12 cellular contexts compared by ENCODE assay signal in genomic region chr2:106195456-106195855, GRCh38. TPM values are rescaled to one million over a fixed set of nuclear protein-coding genes. Genes with fewer than 3 reads are reported as not detected.
DNase-seq lines count a peak whose midpoint lies in the region; ATAC-seq and TF ChIP-seq lines count a peak whose summit lies in the region.
"Had no signal": no experiment of that assay in that cellular context is flagged by ENCODE, and none has a peak within 500 bp of the region (broad histone marks: within the 10 kb centered on the region; RNA-seq: fewer than 3 reads in every experiment).

No MANE protein-coding gene starts in this region.

- H3K4me1 Mint-ChIP-seq in CD8-positive, alpha-beta T cell (ENCODE audit: low read depth) = peaks cover 34% of the 10 kb centered on the region
- H3K4me1 Mint-ChIP-seq in activated B cell treated with CpG ODN at 0.5 μM for 24 hours = peaks cover 31% of the 10 kb centered on the region

- peak overlapping the region; percentile 97 for H3K4me3 Mint-ChIP-seq in CD8-positive, alpha-beta T cell
- peak overlapping the region; percentile 95 for H3K4me3 Mint-ChIP-seq in activated B cell treated with CpG ODN at 0.5 μM for 24 hours

- H3K14ac ChIP-seq in mesenchymal stem cell (ENCODE audit: low read length in 2 of 2) = no peak overlapping the region

- H2AFZ ChIP-seq in ACC112 (ENCODE audit: low read length, unreplicated experiment) = no peak overlapping the region
- no peak overlapping the region for H2AFZ ChIP-seq in mesenchymal stem cell (ENCODE audit: low read depth, low read length)

- H2BK5ac ChIP-seq in mesenchymal stem cell (ENCODE audit: low read depth, low read length, poor library complexity, severe bottlenecking) = no peak overlapping the region

- no peak overlapping the region for H3K27ac Mint-ChIP-seq in CD8-positive, alpha-beta T cell
- no peak overlapping the region for H3K27ac Mint-ChIP-seq in activated B cell treated with CpG ODN at 0.5 μM for 24 hours

- no peak overlapping the region for H3K4ac ChIP-seq in mesenchymal stem cell (ENCODE audit: low read depth in 1 of 2, low read length in 2 of 2)

- H3K36me3 ChIP-seq in ACC112 (ENCODE audit: insufficient read depth, low read length) (no peaks in the 10 kb centered on the region), mesenchymal stem cell (ENCODE audit: control insufficient read depth in 1 of 2, insufficient read depth in 2 of 2, low read depth in 1 of 2, low read length in 2 of 2) (no peaks in the 10 kb centered on the region)
- no peaks in the 10 kb centered on the region for H3K36me3 ChIP-seq in CD8-positive, alpha-beta T cell (ENCODE audit: insufficient read depth, low read length)
- H3K36me3 ChIP-seq: cardiac muscle cell, heart left ventricle had no signal

- no peaks in the 10 kb centered on the region for H3K9me3 Mint-ChIP-seq in CD8-positive, alpha-beta T cell
- H3K9me3 Mint-ChIP-seq in activated B cell treated with CpG ODN at 0.5 μM for 24 hours = no peaks in the 10 kb centered on the region

- 89% methylated on average over 6 of the region's 6 CpGs for WGBS in mesenchymal stem cell

- ATAC-seq in CD8-positive, alpha-beta T cell = no peak
- ATAC-seq in activated B cell treated with CpG ODN at 0.5 μM for 24 hours (ENCODE audit: low read depth) = no peak
- no peak for ATAC-seq in HG02870 (IDR thresholded peaks at IDR 0.05; ENCODE audit: unreplicated experiment)
- ATAC-seq: heart left ventricle had no signal

- intact Hi-C loops in CD8-positive, alpha-beta T cell (cut with DNase I, micrococcal nuclease) = loop anchor here (2.0 to 10.0 kb wide), 3 partner anchors 101 to 1161 kb away; partner anchors contain the start of genes C2orf49 (in 2 of the 2) and MRPS9 (in 1 of the 2)
- intact Hi-C loops in activated B cell treated with CpG ODN at 0.5 μM for 24 hours (cut with micrococcal nuclease) = loop anchor here (2.0 to 10.0 kb wide), 3 partner anchors 77 to 449 kb away; no protein-coding TSS in a partner anchor

- H3K9me3 ChIP-seq in CD8-positive, alpha-beta T cell (ENCODE audit: low read length) = no peaks in the 10 kb centered on the region
- no peaks in the 10 kb centered on the region for H3K9me3 ChIP-seq in mesenchymal stem cell (ENCODE audit: control insufficient read depth, low read length)
- H3K9me3 ChIP-seq: heart left ventricle had no signal

- H3K27me3 Mint-ChIP-seq in CD8-positive, alpha-beta T cell (ENCODE audit: low read depth) = no peaks in the 10 kb centered on the region
- peaks cover 5% of the 10 kb centered on the region for H3K27me3 Mint-ChIP-seq in activated B cell treated with CpG ODN at 0.5 μM for 24 hours

- H3K9ac ChIP-seq in mesenchymal stem cell (ENCODE audit: low read length) = peak overlapping the region; percentile 91

- no peak overlapping the region for H2AK5ac ChIP-seq in mesenchymal stem cell (ENCODE audit: low read length, severe bottlenecking)

- peaks cover 7% of the 10 kb centered on the region; the same call in 1 of the 2 replicates for H3K27me3 ChIP-seq in ACC112 (ENCODE audit: insufficient read depth, low read length)
- H3K27me3 ChIP-seq in CD8-positive, alpha-beta T cell (ENCODE audit: insufficient read depth, low read length) = no peaks in the 10 kb centered on the region
- no peaks in the 10 kb centered on the region for H3K27me3 ChIP-seq in mesenchymal stem cell (ENCODE audit: control insufficient read depth in 1 of 2, insufficient read depth in 1 of 2, low read length in 2 of 2)
- H3K27me3 ChIP-seq: cardiac muscle cell, heart left ventricle had no signal

- H3K4me1 ChIP-seq in ACC112 (ENCODE audit: control insufficient read depth, insufficient read depth, low read length, unreplicated experiment) = peaks cover 6% of the 10 kb centered on the region
- peaks cover 28% of the 10 kb centered on the region for H3K4me1 ChIP-seq in CD8-positive, alpha-beta T cell (ENCODE audit: insufficient read depth, low read length)
- H3K4me1 ChIP-seq in mesenchymal stem cell (ENCODE audit: control insufficient read depth, insufficient read depth, low read depth, low read length) = peaks cover 10% of the 10 kb centered on the region

- H3K18ac ChIP-seq in mesenchymal stem cell (ENCODE audit: low read depth in 1 of 2, low read length in 2 of 2) = no peak overlapping the region

- H3K36me3 Mint-ChIP-seq in CD8-positive, alpha-beta T cell = peaks cover 14% of the 10 kb centered on the region
- H3K36me3 Mint-ChIP-seq in activated B cell treated with CpG ODN at 0.5 μM for 24 hours (ENCODE audit: low read depth) = peaks cover 3% of the 10 kb centered on the region

- H3K4me2 ChIP-seq in mesenchymal stem cell (ENCODE audit: low read length, poor library complexity, severe bottlenecking) = no peak overlapping the region

- H2BK15ac ChIP-seq in mesenchymal stem cell (ENCODE audit: low read depth, poor library complexity, severe bottlenecking) = no peak overlapping the region

- H3K27ac ChIP-seq in ACC112 (ENCODE audit: low read depth, low read length) (no peak overlapping the region), mesenchymal stem cell (ENCODE audit: low read length, poor library complexity, severe bottlenecking) (no peak overlapping the region), coronary artery (no peak overlapping the region)
- no peak overlapping the region for H3K27ac ChIP-seq in CD8-positive, alpha-beta T cell (ENCODE audit: low read depth, low read length)
- H3K27ac ChIP-seq: cardiac muscle cell had no signal

- peaks cover 11% of the 10 kb centered on the region for H3K79me2 ChIP-seq in ACC112 (ENCODE audit: control insufficient read depth, insufficient read depth, low read length, unreplicated experiment)

- H3K79me1 ChIP-seq in mesenchymal stem cell (replicated peaks; ENCODE audit: low read length, poor library complexity, severe bottlenecking) = peaks cover 6% of the 10 kb centered on the region

- peak overlapping the region; percentile 66 for H4K8ac ChIP-seq in mesenchymal stem cell (ENCODE audit: low read length)

- POLR2A ChIA-PET in CD8-positive, alpha-beta T cell (lab: Charles Lee) = interaction anchor here (1.7 kb wide), 1 partner anchor 35 kb away, joined by 12 read pairs; no protein-coding TSS in a partner anchor
- POLR2A ChIA-PET in activated B cell treated with CpG ODN at 0.5 μM for 24 hours (lab: Charles Lee) = no interaction called here

- H4K91ac ChIP-seq in mesenchymal stem cell (ENCODE audit: low read length) = no peak overlapping the region

- TF ChIP-seq CTCF in CD8-positive, alpha-beta T cell (IDR thresholded peaks at IDR 0.05) = no peak
- TF ChIP-seq CTCF in activated B cell treated with CpG ODN at 0.5 μM for 24 hours (IDR thresholded peaks at IDR 0.05) = no peak
- TF ChIP-seq CTCF in coronary artery (IDR thresholded peaks at IDR 0.05) = no peak

- peak overlapping the region; percentile 51 to 98 for H2BK12ac ChIP-seq in mesenchymal stem cell (ENCODE audit: low read length in 2 of 2)

- H2BK120ac ChIP-seq in mesenchymal stem cell (ENCODE audit: low read depth, low read length) = no peak overlapping the region

- H3K4me3 ChIP-seq in ACC112 (ENCODE audit: low read depth, low read length) (peak overlapping the region; percentile 78; the same call in 1 of the 2 replicates), mesenchymal stem cell (ENCODE audit: insufficient read depth in 1 of 2, low read depth in 1 of 2, low read length in 2 of 2) (peak overlapping the region in 1 of 2 experiments; percentile 89), coronary artery (no peak overlapping the region)
- no peak overlapping the region for H3K4me3 ChIP-seq in CD8-positive, alpha-beta T cell (ENCODE audit: low read depth, low read length)

- H3K23ac ChIP-seq in mesenchymal stem cell (ENCODE audit: low read length in 2 of 2) = peak overlapping the region in 1 of 2 experiments; percentile 23

- no peak for DNase-seq in CD8-positive, alpha-beta T cell
- no peak for DNase-seq in activated B cell treated with CpG ODN at 0.5 μM for 24 hours
- no peak for DNase-seq in mesenchymal stem cell
- no peak for DNase-seq in SW 1271 (lab: John Stamatoyannopoulos, UW)
- DNase-seq in coronary artery (ENCODE audit: low spot score) = no peak
- DNase-seq in NCI-H69 (lab: John Stamatoyannopoulos, UW) = no peak
- DNase-seq: GOT3, heart left ventricle, RPMI8226 had no signal

- CTCF ChIA-PET in CD8-positive, alpha-beta T cell (lab: Charles Lee) = interaction anchor here (2.0 kb wide), 1 partner anchor 13 kb away, joined by 8 read pairs; no protein-coding TSS in a partner anchor
- CTCF ChIA-PET in activated B cell treated with CpG ODN at 0.5 μM for 24 hours (lab: Charles Lee) = no interaction called here

RNA-seq across cellular contexts. Expression of gene UXS1, which starts 1.4 kb away (rescaled TPM):
- total RNA-seq in CD8-positive, alpha-beta T cell = 10 to 100 TPM; 62.1 to 70.8 TPM
- 20.0 and 24.2 TPM in 2 replicates for total RNA-seq in activated B cell treated with CpG ODN at 0.5 μM for 24 hours
- 57.9 TPM for polyA plus RNA-seq in mesenchymal stem cell (2013, experiment 1 of 2)
- 58.4 TPM for polyA plus RNA-seq in mesenchymal stem cell (2013, experiment 2 of 2)
